In genomic region chr3:5086708-5087107, GRCh38 we compare ENCODE assay signal across 33 cellular contexts.
"Had no signal": no experiment of that assay in that cellular context is flagged by ENCODE, and none has a peak within 500 bp of the region (broad histone marks: within the 10 kb centered on the region; RNA-seq: fewer than 3 reads in every experiment).

No MANE protein-coding gene starts in this region.

- H3K4me1 ChIP-seq: adrenal gland, body of pancreas, breast epithelium had no signal

- DNase-seq: activated effector memory CD4-positive, alpha-beta T cell treated with anti-CD3 and anti-CD28 coated beads, Interleukin-2, amount 50 U/mL, for 16 hours; activated effector memory CD4-positive, alpha-beta T cell treated with Interleukin-2 at 50 U/mL for 16 hours; activated gamma-delta T cell; activated gamma-delta T cell treated with Interleukin-2 at 50 U/mL for 16 hours; activated naive CD4-positive, alpha-beta T cell; activated naive CD4-positive, alpha-beta T cell treated with anti-CD3 and anti-CD28 coated beads for 36 hours; activated naive CD4-positive, alpha-beta T cell treated with anti-CD3 and anti-CD28 coated beads, Interleukin-2, amount 10 ng/mL, durations not matched to agents 7 days and 5 days; activated naive CD4-positive, alpha-beta T cell treated with anti-CD3 and anti-CD28 coated beads, Interleukin-2, amount 50 U/mL, for 16 hours; activated naive CD4-positive, alpha-beta T cell treated with Interleukin-2 at 50 U/mL for 16 hours; activated naive CD8-positive, alpha-beta T cell treated with anti-CD3 and anti-CD28 coated beads for 36 hours; activated naive CD8-positive, alpha-beta T cell treated with anti-CD3 and anti-CD28 coated beads, Interleukin-2, amount 10 ng/mL, durations not matched to agents 7 days and 5 days; activated naive CD8-positive, alpha-beta T cell treated with anti-CD3 and anti-CD28 coated beads, Interleukin-2, amount 50 U/mL, for 24 hours; activated T-cell treated with anti-CD3 and anti-CD28 coated beads, Interleukin-2, amount 50 U/mL, for 24 hours; activated T-cell treated with anti-CD3 and anti-CD28 coated beads, Interleukin-2, amount 50 U/mL, for 4 hours; activated T-cell treated with anti-CD3 and anti-CD28 coated beads, Interleukin-2, amount 50 U/mL, for 48 hours; activated T-cell treated with anti-CD3 and anti-CD28 coated beads, Interleukin-2, amount 50 U/mL, for 72 hours; adrenal gland; amniotic stem cell; amygdala; anterior cingulate cortex; aorta; body of pancreas; brain microvascular endothelial cell; caudate nucleus; central memory CD4-positive, alpha-beta T cell; cerebellar nuclear complex had no signal

- H3K27ac ChIP-seq: adrenal gland, ascending aorta, body of pancreas, brain microvascular endothelial cell, breast epithelium, cardiac muscle cell had no signal

- H3K27me3 ChIP-seq: adrenal gland, ascending aorta, body of pancreas, brain microvascular endothelial cell, breast epithelium, cardiac muscle cell had no signal

- FAIRE-seq: astrocyte, bronchial epithelial cell had no signal

- H3K9me3 ChIP-seq: adrenal gland, ascending aorta, body of pancreas, breast epithelium had no signal

- H3K4me3 ChIP-seq: adrenal gland, ascending aorta, body of pancreas, breast epithelium, cardiac muscle cell had no signal

- ATAC-seq: activated naive CD4-positive, alpha-beta T cell treated with anti-CD3 and anti-CD28 coated beads, Interleukin-2, amount 50 U/mL, for 72 hours; activated naive CD8-positive, alpha-beta T cell treated with anti-CD3 and anti-CD28 coated beads, Interleukin-2, amount 50 U/mL, for 24 hours; activated T-cell treated with anti-CD3 and anti-CD28 coated beads, Interleukin-2, amount 50 U/mL, for 4 hours; activated T-cell treated with anti-CD3 and anti-CD28 coated beads, Interleukin-2, amount 50 U/mL, for 72 hours; activated T-helper 17 cell treated with anti-CD3 and anti-CD28 coated beads, Interleukin-2, amount 50 U/mL, for 72 hours; body of pancreas had no signal

- H3K36me3 ChIP-seq: adrenal gland, ascending aorta, brain microvascular endothelial cell, breast epithelium, cardiac muscle cell had no signal
